Comparison of ENCODE assay signal across 25 cellular contexts in the genomic region with DNA sequence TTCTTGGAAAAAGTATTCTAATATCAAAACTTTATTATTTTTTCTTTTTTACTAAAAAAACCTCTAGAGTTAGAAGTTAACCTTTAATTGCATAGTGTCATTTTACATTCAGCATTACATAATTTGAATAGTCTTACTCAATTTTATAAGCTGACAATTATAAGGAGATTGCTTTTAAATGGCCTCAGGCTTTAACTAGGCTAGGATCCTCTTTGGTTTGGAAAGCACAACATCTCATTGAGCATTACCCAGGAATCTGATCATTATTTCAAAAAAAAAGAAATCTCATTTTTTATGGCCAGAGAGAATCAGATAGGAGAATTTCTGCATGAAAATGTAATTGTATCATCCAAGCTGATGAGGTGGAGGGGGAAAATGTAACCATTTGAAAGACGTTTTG.
"Had no signal": no experiment of that assay in that cellular context is flagged by ENCODE, and none has a peak within 500 bp of the region (broad histone marks: within the 10 kb centered on the region; RNA-seq: fewer than 3 reads in every experiment).

No MANE protein-coding gene starts in this region.

- H3K4me2 ChIP-seq: neural progenitor cell had no signal

- H3K9me3 ChIP-seq: esophagus muscularis mucosa, left lung, spleen, testis, tibial artery had no signal

- H3K27ac Mint-ChIP-seq: naive thymus-derived CD4-positive, alpha-beta T cell; nephron; neural progenitor cell; progenitor cell of endocrine pancreas; stimulated activated memory B cell treated with anti-CD40 and anti-IgM and Interleukin-4, amounts not matched to agents 10 μg/mL and 1 μg/mL and 100 μg/mL, for 72 hours had no signal

- H3K4me1 ChIP-seq: esophagus muscularis mucosa, left lung, parathyroid adenoma, spleen, testis, tibial artery had no signal

- H3K36me3 ChIP-seq: esophagus muscularis mucosa, left lung, neural progenitor cell, spleen, tibial artery had no signal

- H3K27me3 Mint-ChIP-seq: naive thymus-derived CD4-positive, alpha-beta T cell; stimulated activated memory B cell treated with anti-CD40 and anti-IgM and Interleukin-4, amounts not matched to agents 10 μg/mL and 1 μg/mL and 100 μg/mL, for 72 hours had no signal

- H3K79me2 ChIP-seq: parathyroid adenoma had no signal

- H3K36me3 Mint-ChIP-seq: naive thymus-derived CD4-positive, alpha-beta T cell; neural progenitor cell; stimulated activated memory B cell treated with anti-CD40 and anti-IgM and Interleukin-4, amounts not matched to agents 10 μg/mL and 1 μg/mL and 100 μg/mL, for 72 hours; type B pancreatic cell had no signal

- H3K27ac ChIP-seq: coronary artery, esophagus muscularis mucosa, left lung, neural progenitor cell, parathyroid adenoma, spleen, testis, tibial artery had no signal

- H3K9ac ChIP-seq: neural progenitor cell, parathyroid adenoma had no signal

- H2AFZ ChIP-seq: neural progenitor cell, parathyroid adenoma had no signal

- FAIRE-seq: endometrium had no signal

- H3K4me1 Mint-ChIP-seq: naive thymus-derived CD4-positive, alpha-beta T cell; nephron; stimulated activated memory B cell treated with anti-CD40 and anti-IgM and Interleukin-4, amounts not matched to agents 10 μg/mL and 1 μg/mL and 100 μg/mL, for 72 hours had no signal

- ATAC-seq: left cardiac atrium; naive thymus-derived CD4-positive, alpha-beta T cell; sciatic nerve; stimulated activated memory B cell treated with anti-CD40 and anti-IgM and Interleukin-4, amounts not matched to agents 10 μg/mL and 1 μg/mL and 100 μg/mL, for 72 hours; stimulated activated naive CD8-positive, alpha-beta T cell treated with anti-CD3 and anti-CD28 coated beads, Interleukin-15, Interleukin-2, amounts not matched to agents 100 U/mL and 50 U/mL, for 24 hours had no signal

- H3K27me3 ChIP-seq: esophagus muscularis mucosa, left lung, neural progenitor cell, spleen, testis, tibial artery had no signal

- H3K9me3 Mint-ChIP-seq: nephron; neural progenitor cell; stimulated activated memory B cell treated with anti-CD40 and anti-IgM and Interleukin-4, amounts not matched to agents 10 μg/mL and 1 μg/mL and 100 μg/mL, for 72 hours; type B pancreatic cell had no signal

- H3K4me3 ChIP-seq: coronary artery, esophagus muscularis mucosa, left lung, neural progenitor cell, spleen, testis, tibial artery had no signal

- DNase-seq: dermis blood vessel endothelial cell; effector memory CD4-positive, alpha-beta T cell; foreskin melanocyte; kidney; left cardiac atrium; left lung; mesendoderm; midbrain; naive thymus-derived CD4-positive, alpha-beta T cell; spleen; stimulated activated CD4-positive, alpha-beta T cell treated with anti-CD3 and anti-CD28 coated beads, Interleukin-4, amount 100 ng/mL, for 4 hours; stimulated activated naive CD8-positive, alpha-beta T cell treated with anti-CD3 and anti-CD28 coated beads, Interleukin-15, Interleukin-2, amounts not matched to agents 100 U/mL and 50 U/mL, for 24 hours; substantia nigra; testis; tibial artery had no signal

- H3K4me3 Mint-ChIP-seq: naive thymus-derived CD4-positive, alpha-beta T cell; nephron; neural progenitor cell; stimulated activated memory B cell treated with anti-CD40 and anti-IgM and Interleukin-4, amounts not matched to agents 10 μg/mL and 1 μg/mL and 100 μg/mL, for 72 hours; type B pancreatic cell had no signal
